Comparison of ENCODE assay signal across 8 cellular contexts in the genomic region with DNA sequence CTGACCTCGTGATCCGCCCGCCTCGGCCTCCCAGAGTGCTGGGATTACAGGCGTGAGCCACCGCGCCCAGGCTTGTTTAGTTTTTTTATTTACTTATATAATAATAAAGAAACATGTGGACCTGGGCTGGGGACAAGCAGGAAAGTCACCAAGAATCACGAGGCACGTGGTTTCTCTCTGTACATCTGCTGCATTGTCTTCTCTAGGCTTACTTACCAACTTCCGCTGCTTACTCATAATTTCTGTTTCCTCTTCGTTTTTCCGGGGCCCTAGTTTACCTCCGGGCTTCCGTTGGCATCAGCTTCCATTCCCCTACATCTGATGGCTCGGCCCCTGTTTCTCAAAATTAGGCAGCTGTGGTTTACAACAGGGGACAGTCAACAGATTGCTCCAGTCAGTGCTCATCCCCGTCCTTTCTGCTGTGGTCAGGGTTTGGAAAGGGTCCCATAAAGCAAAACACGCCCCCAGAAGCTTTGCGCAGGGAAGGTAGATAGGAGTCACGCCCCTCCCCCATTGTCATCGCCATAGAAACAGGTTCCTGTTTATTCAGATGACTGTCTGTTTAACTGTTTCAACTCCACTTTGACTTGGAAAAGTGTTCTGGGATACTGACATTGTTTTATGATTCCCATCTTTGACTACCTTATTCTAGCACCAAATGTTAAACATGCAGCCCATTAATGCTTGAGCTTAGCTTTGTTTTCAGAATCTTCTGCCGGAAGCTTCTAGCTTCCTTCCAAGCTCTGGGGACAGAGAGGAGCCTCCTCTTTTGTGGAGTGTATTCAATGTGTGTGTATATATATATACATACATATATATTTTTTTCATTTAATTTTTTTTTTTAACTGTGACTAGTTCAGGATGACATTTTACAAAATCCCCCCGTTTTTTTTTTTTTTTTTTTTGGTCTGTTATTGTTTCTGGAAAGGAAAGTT. TPM values are rescaled to one million over a fixed set of nuclear protein-coding genes. Genes with fewer than 3 reads are reported as not detected.
DNase-seq lines count a peak whose midpoint lies in the region; ATAC-seq and TF ChIP-seq lines count a peak whose summit lies in the region.

No MANE protein-coding gene starts in this region.

- peak overlapping the region in 8 of 12 donors; percentile 9 to 43 (median 34) for H3K4me3 ChIP-seq in heart left ventricle
- peak overlapping the region in 3 of 4 donors; percentile 7 to 21 (median 16) for H3K4me3 ChIP-seq in sigmoid colon

- intact Hi-C loops in heart left ventricle (cut with DNase I) (no loop called here), sigmoid colon (cut with DNase I) (no loop called here)

- ATAC-seq in HG02870 (IDR thresholded peaks at IDR 0.05; ENCODE audit: unreplicated experiment) (peak; percentile 40), heart left ventricle (peak; percentile 73 to 94 (median 88))

- H3K27ac ChIP-seq in heart left ventricle (peak overlapping the region; percentile 15 to 90 (median 64)), sigmoid colon (peak overlapping the region; percentile 3 to 64 (median 52))

- TF ChIP-seq POLR2A in heart left ventricle (IDR thresholded peaks at IDR 0.05) (no peak), sigmoid colon (IDR thresholded peaks at IDR 0.05) (no peak)

- DNase-seq in GM10266 (ENCODE audit: extremely low spot score) = peak; percentile 23
- peak; percentile 73 for DNase-seq in SIG-M5 (lab: John Stamatoyannopoulos, UW)
- DNase-seq in activated effector memory CD4-positive, alpha-beta T cell treated with anti-CD3 and anti-CD28 coated beads, Interleukin-2, amount 50 U/mL, for 16 hours = peak; percentile 86
- DNase-seq in heart left ventricle = peak; percentile 72 to 84 (median 78)
- peak; percentile 90 for DNase-seq in sigmoid colon
- DNase-seq in inferior parietal cortex (ENCODE audit: extremely low spot score) = no peak
- DNase-seq in midbrain (lab: John Stamatoyannopoulos, UW) = no peak

- H3K4me1 ChIP-seq in heart left ventricle = peaks cover 0 to 48% (median 0%) of the 10 kb centered on the region in 12 donors
- peaks cover 0 to 5% (median 0%) of the 10 kb centered on the region in 4 donors for H3K4me1 ChIP-seq in sigmoid colon

- TF ChIP-seq EP300 in sigmoid colon (IDR thresholded peaks at IDR 0.05) = peak in 2 of 4 donors; percentile 17 to 66

- TF ChIP-seq CTCF in GM10266 (IDR thresholded peaks at IDR 0.05; ENCODE audit: control insufficient read depth, insufficient read depth, low read depth, missing control alignments) (no peak), heart left ventricle (IDR thresholded peaks at IDR 0.05) (no peak), sigmoid colon (IDR thresholded peaks at IDR 0.05) (no peak)

- H3K36me3 ChIP-seq in heart left ventricle = no peaks in the 10 kb centered on the region
- no peaks in the 10 kb centered on the region for H3K36me3 ChIP-seq in sigmoid colon

- H3K27me3 ChIP-seq in heart left ventricle (no peaks in the 10 kb centered on the region), sigmoid colon (no peaks in the 10 kb centered on the region)

- H3K9me3 ChIP-seq in heart left ventricle = peaks cover 0 to 2% (median 0%) of the 10 kb centered on the region in 12 donors
- H3K9me3 ChIP-seq in sigmoid colon = no peaks in the 10 kb centered on the region

- 41 to 55% (median 48%) methylated on average over 22 of the region's 22 CpGs for WGBS in heart left ventricle, 4 donors
- WGBS in sigmoid colon, 2 donors = 26 to 42% methylated on average over 22 of the region's 22 CpGs

RNA-seq across cellular contexts. Expression of a gene that starts 32.0 kb away (rescaled TPM):
- total RNA-seq in heart left ventricle = 100 to 1,000 TPM in 6 of 9 donors, 10 to 100 TPM in 3; 80.6 to 170 (median 138) TPM
- 10 to 100 TPM; 10.1 to 40.4 TPM for polyA plus RNA-seq in heart left ventricle
- 1 to 10 TPM in 3 of 4 donors, under 1 TPM in 1; 0.95 to 3.9 (median 2.7) TPM for total RNA-seq in sigmoid colon
- polyA plus RNA-seq in sigmoid colon = under 1 TPM in 2 of 3 donors, not detected in 1; 0.58 to 0.60 TPM

RNA-seq across cellular contexts. Expression of a gene that starts 50.7 kb away (rescaled TPM):
- total RNA-seq in heart left ventricle (100 to 1,000 TPM; 102 to 233 (median 149) TPM), sigmoid colon (100 to 1,000 TPM in 3 of 4 donors, 10 to 100 TPM in 1; 71.7 to 182 (median 132) TPM)
- polyA plus RNA-seq in heart left ventricle (100 to 1,000 TPM in 1 of 2 donors, 10 to 100 TPM in 1; 13.0 to 154 TPM), sigmoid colon (10 to 100 TPM; 26.4 to 57.7 (median 35.5) TPM)

Comparison
In these comparisons a context has a peak if more than half of its experiments do, and no peak if none do; other contexts are left out.
1. DNase-seq: peak in GM10266 (single experiment), SIG-M5 (single experiment), activated effector memory CD4-positive, alpha-beta T cell treated with anti-CD3 and anti-CD28 coated beads, Interleukin-2, amount 50 U/mL, for 16 hours (single experiment), heart left ventricle (5 of 5) and sigmoid colon (single experiment); none in inferior parietal cortex (single experiment) and midbrain (single experiment).
2. RNA of a gene that starts 32.0 kb away (total RNA-seq): 80.6 to 170 TPM in heart left ventricle; 0.95 to 3.9 TPM in sigmoid colon; every median in the first group is over 10 times any median in the second.